ENCODE assay signal across 1 cellular context in genomic region chr4:121952290-121952689, GRCh38.
TF ChIP-seq lines count a peak whose summit lies in the region.

No MANE protein-coding gene starts in this region.

TF ChIP-seq in HepG2, 621 proteins besides CTCF, POLR2A, EP300 and RAD21:
- no peak for TF ChIP-seq SMYD3 (CRISPR knock-in tag; IDR thresholded peaks at IDR 0.05)
- no peak for TF ChIP-seq MTERF4 (CRISPR knock-in tag; IDR thresholded peaks at IDR 0.05)
- no peak for TF ChIP-seq ZBTB25 (CRISPR knock-in tag; IDR thresholded peaks at IDR 0.05)
- no peak for TF ChIP-seq ZNF543 (CRISPR knock-in tag; IDR thresholded peaks at IDR 0.05)
TF ChIP-seq in HepG2: peak in this region for 0.
